In the genomic region with DNA sequence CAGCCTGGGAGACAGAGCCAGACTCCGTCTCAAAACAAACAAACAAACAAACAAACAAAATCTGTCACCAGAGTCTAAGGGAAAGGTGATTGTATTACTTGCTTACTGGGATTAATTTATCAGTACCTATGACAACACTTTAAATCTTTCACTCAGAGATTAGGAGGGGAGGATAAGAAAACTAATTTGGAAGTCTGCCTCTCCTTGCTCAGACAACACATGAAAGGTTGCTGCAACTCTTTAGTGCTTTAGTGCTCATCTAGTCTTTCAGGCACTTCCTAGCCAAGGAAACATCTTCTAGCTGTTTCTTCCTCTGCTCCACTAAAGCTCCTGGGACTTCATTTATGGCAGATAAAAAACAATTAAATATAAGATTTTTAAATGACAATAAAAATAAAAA, we compare ENCODE assay signal across 15 cellular contexts. TPM values are rescaled to one million over a fixed set of nuclear protein-coding genes. Genes with fewer than 3 reads are reported as not detected.
DNase-seq lines count a peak whose midpoint lies in the region; ATAC-seq and TF ChIP-seq lines count a peak whose summit lies in the region.
"Had no signal": no experiment of that assay in that cellular context is flagged by ENCODE, and none has a peak within 500 bp of the region (broad histone marks: within the 10 kb centered on the region; RNA-seq: fewer than 3 reads in every experiment).

No MANE protein-coding gene starts in this region.

- ATAC-seq in GM23338, result no peak
- ATAC-seq in IMR-90 (ENCODE audit: low read depth), result no peak
- no peak for ATAC-seq in GM21737 (IDR thresholded peaks at IDR 0.05; ENCODE audit: unreplicated experiment)
- ATAC-seq: HCT116 had no signal

- no peak for TF ChIP-seq POLR2A in IMR-90 (IDR thresholded peaks at IDR 0.05; ENCODE audit: low read depth, low read length)

- H4K8ac ChIP-seq in IMR-90 (ENCODE audit: low read depth in 2 of 2, low read length in 2 of 2), result no peak overlapping the region

- POLR2A ChIA-PET in IMR-90 (lab: Charles Lee; ENCODE audit: unreplicated experiment), result no interaction called here

- BruUV-seq in IMR-90 (replicated peaks; lab: Mats Ljungman, UMichigan), result no TSS peak

- H3K79me2 ChIP-seq in GM23338 (replicated peaks; ENCODE audit: insufficient read depth) (no peaks in the 10 kb centered on the region), osteoblast (ENCODE audit: insufficient read depth, low read length) (no peaks in the 10 kb centered on the region)

- H4K20me1 ChIP-seq in GM23338 (replicated peaks; ENCODE audit: insufficient read depth) (no peaks in the 10 kb centered on the region), IMR-90 (ENCODE audit: insufficient read depth, low read length) (no peaks in the 10 kb centered on the region), osteoblast (ENCODE audit: insufficient read depth, low read length) (no peaks in the 10 kb centered on the region)

- H3K36me3 Mint-ChIP-seq in GM23338 (ENCODE audit: low read depth), result 0 out of 3 replicates have a peak, but pooled peaks cover under 1% of the 10 kb centered on the region
- H3K36me3 Mint-ChIP-seq in endodermal cell (ENCODE audit: low read depth), result no peaks in the 10 kb centered on the region
- H3K36me3 Mint-ChIP-seq: CD4-positive, CD25-positive, alpha-beta regulatory T cell; CD8-positive, alpha-beta memory T cell had no signal

- H2AK9ac ChIP-seq in IMR-90 (replicated peaks; ENCODE audit: low read depth, low read length, poor library complexity), result no peak overlapping the region

- H2BK5ac ChIP-seq in IMR-90 (ENCODE audit: low read depth, low read length, poor library complexity, severe bottlenecking), result no peak overlapping the region

- H3K79me1 ChIP-seq in IMR-90 (ENCODE audit: low read depth in 1 of 2, low read length in 2 of 2), result peaks cover 2 to 5% of the 10 kb centered on the region in 2 experiments; a peak in 1 of 4 replicates

- H4K5ac ChIP-seq in IMR-90 (ENCODE audit: low read depth, low read length), result no peak overlapping the region

- H3K27ac Mint-ChIP-seq in GM23338, result no peak overlapping the region
- peak overlapping the region; percentile 85 for H3K27ac Mint-ChIP-seq in endodermal cell
- H3K27ac Mint-ChIP-seq: CD4-positive, CD25-positive, alpha-beta regulatory T cell; CD8-positive, alpha-beta memory T cell had no signal

- CTCF ChIA-PET in IMR-90 (lab: Yijun Ruan, JAX), result interaction anchor here (1.4 kb wide), 1 partner anchor 57 kb away, joined by 4 read pairs; no protein-coding TSS in a partner anchor

- no peak overlapping the region; the same call in 1 of the 2 replicates for H3K14ac ChIP-seq in IMR-90 (replicated peaks; ENCODE audit: low read depth, low read length)

- no peak overlapping the region for H3K18ac ChIP-seq in IMR-90 (ENCODE audit: low read depth, low read length)

- intact Hi-C loops in IMR-90 (cut with micrococcal nuclease), result no loop called here

- H3K4me1 Mint-ChIP-seq in GM23338 (peaks cover 8% of the 10 kb centered on the region; the same call in 2 of the 3 replicates), endodermal cell (peaks cover 10% of the 10 kb centered on the region)
- H3K4me1 Mint-ChIP-seq: CD4-positive, CD25-positive, alpha-beta regulatory T cell; CD8-positive, alpha-beta memory T cell had no signal

- no peak overlapping the region for H2BK15ac ChIP-seq in IMR-90 (ENCODE audit: low read depth, low read length)

- 0 out of 2 replicates have a peak overlapping the region, but pooled peaks have one; percentile 10 for H2BK120ac ChIP-seq in IMR-90 (ENCODE audit: low read depth, low read length)

- H3K4ac ChIP-seq in IMR-90 (ENCODE audit: low read depth, low read length), result no peak overlapping the region

- TF ChIP-seq CTCF in GM23338 (conservative IDR thresholded peaks at IDR 0.05; ENCODE audit: low read depth in 2 of 2), result no peak
- TF ChIP-seq CTCF in IMR-90 (conservative IDR thresholded peaks at IDR 0.05; ENCODE audit: low read depth, low read length), result no peak
- no peak for TF ChIP-seq CTCF in endodermal cell (conservative IDR thresholded peaks at IDR 0.05)
- TF ChIP-seq CTCF in osteoblast (IDR thresholded peaks at IDR 0.05; ENCODE audit: extremely low read depth, low read depth, low read length), result no peak

- H3K9me2 ChIP-seq in GM23338 (ENCODE audit: insufficient read depth), result 0 out of 2 replicates have a peak, but pooled peaks cover 4% of the 10 kb centered on the region

- no peak overlapping the region for H2BK20ac ChIP-seq in IMR-90 (ENCODE audit: low read depth, low read length)

- in situ Hi-C loops in IMR-90 (cut with MboI; ENCODE audit: low sequenced_read_pairs), result no loop called here

- H3K4me3 ChIP-seq in GM23338 (no peak overlapping the region), IMR-90 (ENCODE audit: insufficient read depth, low read depth, low read length) (no peak overlapping the region), endodermal cell (ENCODE audit: low read length) (no peak overlapping the region), osteoblast (ENCODE audit: insufficient read depth, low read length) (no peak overlapping the region)
- H3K4me3 ChIP-seq: GM23248 had no signal

- H3K4me1 ChIP-seq in GM23338 (ENCODE audit: insufficient read depth), result peaks cover 3% of the 10 kb centered on the region; the same call in 1 of the 2 replicates
- peaks cover 6% of the 10 kb centered on the region for H3K4me1 ChIP-seq in IMR-90 (ENCODE audit: control insufficient read depth, insufficient read depth, low read length)
- peaks cover 3% of the 10 kb centered on the region for H3K4me1 ChIP-seq in endodermal cell (ENCODE audit: control insufficient read depth, insufficient read depth, low read length)
- peaks cover 14% of the 10 kb centered on the region for H3K4me1 ChIP-seq in osteoblast (ENCODE audit: insufficient read depth, low read length)
- H3K4me1 ChIP-seq: BE2C had no signal

- H3K4me2 ChIP-seq in GM23338 (no peak overlapping the region), IMR-90 (ENCODE audit: low read depth, low read length) (no peak overlapping the region), osteoblast (ENCODE audit: insufficient read depth, low read length) (no peak overlapping the region)

- H3K27me3 ChIP-seq in GM23338 (ENCODE audit: insufficient read depth), result 0 out of 2 replicates have a peak, but pooled peaks cover 2% of the 10 kb centered on the region
- H3K27me3 ChIP-seq in IMR-90 (ENCODE audit: control insufficient read depth, insufficient read depth, low read length), result no peaks in the 10 kb centered on the region
- H3K27me3 ChIP-seq in endodermal cell (ENCODE audit: control insufficient read depth, insufficient read depth, low read length, poor library complexity, severe bottlenecking), result no peaks in the 10 kb centered on the region
- H3K27me3 ChIP-seq in osteoblast (ENCODE audit: insufficient read depth, low read length), result no peaks in the 10 kb centered on the region

- H2AFZ ChIP-seq in GM23338 (0 out of 2 replicates have a peak overlapping the region, but pooled peaks have one; percentile 67), IMR-90 (replicated peaks; ENCODE audit: low read length, poor library complexity) (no peak overlapping the region), osteoblast (ENCODE audit: low read length) (peak overlapping the region; percentile 3)
- H2AFZ ChIP-seq: GM23248 had no signal

- H4K91ac ChIP-seq in IMR-90 (ENCODE audit: insufficient read depth, low read depth, low read length), result no peak overlapping the region; the same call in 1 of the 2 replicates

- H3K23ac ChIP-seq in IMR-90 (ENCODE audit: low read depth, low read length), result no peak overlapping the region

- H3K4me3 Mint-ChIP-seq in GM23338 (no peak overlapping the region), endodermal cell (no peak overlapping the region)
- H3K4me3 Mint-ChIP-seq: CD4-positive, CD25-positive, alpha-beta regulatory T cell; CD8-positive, alpha-beta memory T cell had no signal

- H3K27me3 Mint-ChIP-seq in GM23338 (ENCODE audit: insufficient read depth, low read depth, poor library complexity) (peaks cover 3% of the 10 kb centered on the region), endodermal cell (ENCODE audit: insufficient read depth) (peaks cover 6% of the 10 kb centered on the region)

- no peaks in the 10 kb centered on the region for H3K36me3 ChIP-seq in GM23338 (ENCODE audit: insufficient read depth)
- H3K36me3 ChIP-seq in IMR-90 (ENCODE audit: control insufficient read depth, insufficient read depth, low read length), result no peaks in the 10 kb centered on the region
- no peaks in the 10 kb centered on the region for H3K36me3 ChIP-seq in endodermal cell (ENCODE audit: control insufficient read depth, insufficient read depth, low read length)
- H3K36me3 ChIP-seq in osteoblast (ENCODE audit: insufficient read depth, low read length), result no peaks in the 10 kb centered on the region
- H3K36me3 ChIP-seq: BE2C had no signal

- no peaks in the 10 kb centered on the region for H3F3A ChIP-seq in GM23338 (replicated peaks; ENCODE audit: low read depth)

- DNase-seq in GM23338 (ENCODE audit: low spot score) (no peak), IMR-90 (no peak), endodermal cell (no peak), osteoblast (ENCODE audit: insufficient read length, low spot score, missing footprints) (peak; percentile 1), HUDEP-2 (lab: John Stamatoyannopoulos, UW; ENCODE audit: unreplicated experiment in 76 of 76) (no peak)
- DNase-seq in stimulated activated CD4-positive, alpha-beta T cell treated with anti-CD3 and anti-CD28 coated beads, Interleukin-12 subunit alpha, Interleukin-12 subunit beta, amount 100 ng/mL, for 4 hours, result no peak
- DNase-seq: ACHN; BE2C; C1 segment of cervical spinal cord; CD4-positive, CD25-positive, alpha-beta regulatory T cell; CD8-positive, alpha-beta memory T cell; COR-L47; GM23248 had no signal

- H3K9me3 Mint-ChIP-seq in GM23338 (peaks cover 4% of the 10 kb centered on the region; the same call in 2 of the 3 replicates), endodermal cell (peaks cover 13% of the 10 kb centered on the region)

- no peak overlapping the region for H3K27ac ChIP-seq in GM23338 (ENCODE audit: low read depth)
- no peak overlapping the region for H3K27ac ChIP-seq in IMR-90 (ENCODE audit: insufficient read depth, low read length)
- no peak overlapping the region for H3K27ac ChIP-seq in endodermal cell (ENCODE audit: low read depth, low read length)
- H3K27ac ChIP-seq in osteoblast (ENCODE audit: low read depth, low read length), result no peak overlapping the region
- H3K27ac ChIP-seq: GM23248 had no signal

- H3K9me1 ChIP-seq in IMR-90 (ENCODE audit: insufficient read depth, low read length), result peaks cover 6% of the 10 kb centered on the region

- no peak overlapping the region for H2AK5ac ChIP-seq in IMR-90 (ENCODE audit: low read depth, low read length)

- dilution Hi-C loops in IMR-90 (cut with HindIII; ENCODE audit: low sequenced_read_pairs, unreplicated experiment), result no loop called here

- H3K9me3 ChIP-seq in IMR-90 (ENCODE audit: control insufficient read depth, insufficient read depth, low read length) (no peaks in the 10 kb centered on the region; the same call in 1 of the 2 replicates), endodermal cell (ENCODE audit: control insufficient read depth, low read length) (peaks cover 13% of the 10 kb centered on the region), osteoblast (ENCODE audit: low read depth, low read length) (no peaks in the 10 kb centered on the region)
- H3K9me3 ChIP-seq: BE2C had no signal

- no CpG with 5 or more reads among the region's 1 CpG for WGBS in IMR-90 (ENCODE audit: extremely low coverage in 2 of 2, insufficient read length in 1 of 2), 2 experiments
- no CpG with 5 or more reads among the region's 1 CpG for WGBS in endodermal cell (ENCODE audit: insufficient coverage in 1 of 2, insufficient read length in 1 of 2), 2 experiments

- no peak overlapping the region for H3K9ac ChIP-seq in IMR-90 (ENCODE audit: low read depth, low read length)
- H3K9ac ChIP-seq in endodermal cell (ENCODE audit: extremely low read depth, low read length, poor library complexity, severe bottlenecking), result peak overlapping the region; percentile 21
- H3K9ac ChIP-seq: GM23248 had no signal

- H3K56ac ChIP-seq in IMR-90 (ENCODE audit: extremely low read depth, insufficient read depth, low read length), result no peak overlapping the region

- no peak for TF ChIP-seq RAD21 in IMR-90 (IDR thresholded peaks at IDR 0.05; ENCODE audit: low read length)

RNA-seq across cellular contexts. Expression of gene FMN2, which starts 7.3 kb away (rescaled TPM):
- 2.5 and 6.0 TPM in 2 replicates for total RNA-seq in GM23338 (2014; rRNA removed; shearing (Covaris generic))
- polyA plus RNA-seq in GM23338 (2016; fragmentation: Nextera tagmentation; extraction: Ambion mirVana) (1.4 and 1.5 TPM in 2 replicates), IMR-90 (2012; rRNA removed) (20.1 and 29.0 TPM in 2 replicates)
- total RNA-seq in IMR-90 (2012; rRNA removed) (35.8 and 50.0 TPM in 2 replicates), endodermal cell (10 to 100 TPM; 26.9 to 27.2 TPM), osteoblast (9.7 and 11.2 TPM in 2 replicates)
- 4.7 and 5.4 TPM in 2 replicates for polyA plus RNA-seq in IMR-90 (2012; cell fraction: cytosol; rRNA removed)
- 7.2 and 9.7 TPM in 2 replicates for polyA plus RNA-seq in IMR-90 (2012; cell fraction: nucleus; rRNA removed; ENCODE audit: low replicate concordance)
- polyA plus RNA-seq in endodermal cell (2013, experiment 1 of 2), result 15.9 TPM
- polyA plus RNA-seq in endodermal cell (2013, experiment 2 of 2), result 17.4 TPM
- total RNA-seq: CD4-positive, CD25-positive, alpha-beta regulatory T cell; CD8-positive, alpha-beta memory T cell had no signal
- polyA plus RNA-seq: CD4-positive, CD25-positive, alpha-beta regulatory T cell; CD8-positive, alpha-beta memory T cell had no signal
